27 cellular contexts compared by ENCODE assay signal in genomic region chr5:73834693-73835092, GRCh38.
DNase-seq lines count a peak whose midpoint lies in the region; ATAC-seq, FAIRE-seq and TF ChIP-seq lines count a peak whose summit lies in the region.
"Had no signal": no experiment of that assay in that cellular context is flagged by ENCODE, and none has a peak within 500 bp of the region (broad histone marks: within the 10 kb centered on the region; RNA-seq: fewer than 3 reads in every experiment).

No MANE protein-coding gene starts in this region.

- H3K4ac ChIP-seq in IMR-90 (ENCODE audit: low read depth, low read length) (no peak overlapping the region), trophoblast cell (ENCODE audit: low read depth, low read length) (no peak overlapping the region)

- H3K4me1 ChIP-seq in HepG2 (ENCODE audit: insufficient read depth, low read length): no peaks in the 10 kb centered on the region
- H3K4me1 ChIP-seq in right lobe of liver: peaks cover 0 to 4% (median 0%) of the 10 kb centered on the region in 4 donors
- no peaks in the 10 kb centered on the region for H3K4me1 ChIP-seq in IMR-90 (ENCODE audit: control insufficient read depth, insufficient read depth, low read length)
- H3K4me1 ChIP-seq in trophoblast cell (ENCODE audit: control insufficient read depth in 1 of 2, insufficient read depth in 2 of 2, low read length in 2 of 2): no peaks in the 10 kb centered on the region
- peaks cover 4% of the 10 kb centered on the region for H3K4me1 ChIP-seq in mucosa of descending colon (ENCODE audit: low read depth)
- H3K4me1 ChIP-seq: BLaER1 treated with 17β-estradiol and CSF1 and Interleukin-3, amounts not matched to agents 10 nM and 100 nM; Caco-2 had no signal

- H2BK5ac ChIP-seq in IMR-90 (ENCODE audit: low read depth, low read length, poor library complexity, severe bottlenecking) (no peak overlapping the region), trophoblast cell (ENCODE audit: low read depth, low read length, poor library complexity) (no peak overlapping the region)

- 94% methylated on average over 2 of the region's 2 CpGs for WGBS in HepG2 (ENCODE audit: low lambda C conversion rate)
- WGBS in right lobe of liver (ENCODE audit: insufficient coverage, low coverage, low lambda C conversion rate, missing lambda C conversion rate): 83% methylated on average over 1 of the region's 2 CpGs
- no CpG with 5 or more reads among the region's 2 CpGs for WGBS in IMR-90 (ENCODE audit: extremely low coverage in 2 of 2, insufficient read length in 1 of 2), 2 experiments
- no CpG with 5 or more reads among the region's 2 CpGs for WGBS in trophoblast cell (ENCODE audit: extremely low coverage, insufficient coverage, insufficient read length)

- DNase-seq in HepG2 (ENCODE audit: low spot score): no peak
- no peak for DNase-seq in right lobe of liver
- DNase-seq in IMR-90: no peak
- DNase-seq in amniotic epithelial cell (ENCODE audit: low read depth): peak; percentile 62
- peak; percentile 21 to 71 for DNase-seq in trophoblast cell
- DNase-seq in mucosa of descending colon: no peak
- no peak for DNase-seq in caudate nucleus (lab: John Stamatoyannopoulos, UW)
- no peak for DNase-seq in type B pancreatic cell (ENCODE audit: extremely low spot score, unreplicated experiment)
- DNase-seq: AML-193; Caco-2; CD4-positive, alpha-beta T cell; CD8-positive, alpha-beta T cell; DMS 273 treated with DMSO at 0.1 percent for 48 hours; DMS153; DMS53; DMS79; DND-41; EL; GDM1 had no signal

- H3K4me1 Mint-ChIP-seq in type B pancreatic cell (ENCODE audit: unreplicated experiment): peaks cover 3% of the 10 kb centered on the region
- H3K4me1 Mint-ChIP-seq: B cell had no signal

- H4K20me1 ChIP-seq in HepG2 (ENCODE audit: insufficient read depth, low read length): 0 out of 2 replicates have a peak, but pooled peaks cover 1% of the 10 kb centered on the region
- no peaks in the 10 kb centered on the region for H4K20me1 ChIP-seq in IMR-90 (ENCODE audit: insufficient read depth, low read length)
- H4K20me1 ChIP-seq: BLaER1 treated with 17β-estradiol and CSF1 and Interleukin-3, amounts not matched to agents 10 nM and 100 nM had no signal

- TF ChIP-seq RAD21 in HepG2 (CRISPR knock-in tag; IDR thresholded peaks at IDR 0.05) (no peak), IMR-90 (IDR thresholded peaks at IDR 0.05; ENCODE audit: low read length) (no peak)

- no TSS peak for BruUV-seq in HepG2 (replicated peaks; lab: Mats Ljungman, UMichigan)
- BruUV-seq in IMR-90 (replicated peaks; lab: Mats Ljungman, UMichigan): no TSS peak

- TF ChIP-seq POLR2A in HepG2 (IDR thresholded peaks at IDR 0.05; ENCODE audit: insufficient read depth in 1 of 2, low read depth in 2 of 2, low read length in 2 of 2): no peak
- TF ChIP-seq POLR2A in right lobe of liver (IDR thresholded peaks at IDR 0.05): no peak
- TF ChIP-seq POLR2A in IMR-90 (IDR thresholded peaks at IDR 0.05; ENCODE audit: low read depth, low read length): no peak

- CTCF ChIA-PET in HepG2 (lab: Yijun Ruan, JAX; ENCODE audit: low intra/inter-chr PET ratio, low total read pairs): no interaction called here
- CTCF ChIA-PET in IMR-90 (lab: Yijun Ruan, JAX): no interaction called here

- H3K36me3 ChIP-seq in HepG2 (replicated peaks in 1 of 2; ENCODE audit: control insufficient read depth in 1 of 2, insufficient read depth in 2 of 2, low read length in 2 of 2) (peaks cover 12 to 42% of the 10 kb centered on the region in 2 experiments), right lobe of liver (no peaks in the 10 kb centered on the region), IMR-90 (ENCODE audit: control insufficient read depth, insufficient read depth, low read length) (peaks cover 1% of the 10 kb centered on the region), trophoblast cell (ENCODE audit: control insufficient read depth in 1 of 2, insufficient read depth in 2 of 2, low read length in 2 of 2) (no peaks in the 10 kb centered on the region), mucosa of descending colon (ENCODE audit: low read depth) (no peaks in the 10 kb centered on the region)
- H3K36me3 ChIP-seq: BLaER1 treated with 17β-estradiol and CSF1 and Interleukin-3, amounts not matched to agents 10 nM and 100 nM had no signal

- H3K79me2 ChIP-seq in HepG2 (ENCODE audit: insufficient read depth, low read length) (peaks cover 55% of the 10 kb centered on the region), trophoblast cell (ENCODE audit: control insufficient read depth, insufficient read depth, low read length, poor library complexity) (no peaks in the 10 kb centered on the region)

- H3K18ac ChIP-seq in IMR-90 (ENCODE audit: low read depth, low read length) (no peak overlapping the region), trophoblast cell (ENCODE audit: low read length) (no peak overlapping the region)

- POLR2A ChIA-PET in HepG2 (lab: Yijun Ruan, JAX): no interaction called here
- POLR2A ChIA-PET in IMR-90 (lab: Charles Lee; ENCODE audit: unreplicated experiment): no interaction called here

- TF ChIP-seq EP300 in HepG2 (IDR thresholded peaks at IDR 0.05; ENCODE audit: low read depth in 2 of 2, low read length in 2 of 2) (no peak), HepG2 (CRISPR knock-in tag; IDR thresholded peaks at IDR 0.05; ENCODE audit: borderline replicate concordance) (no peak)

- no peaks in the 10 kb centered on the region for H3K27me3 Mint-ChIP-seq in type B pancreatic cell

- H3K4me3 Mint-ChIP-seq in type B pancreatic cell: no peak overlapping the region
- H3K4me3 Mint-ChIP-seq: B cell; CD4-positive, alpha-beta T cell; CD8-positive, alpha-beta T cell had no signal

- TF ChIP-seq CTCF in HepG2 (CRISPR knock-in tag; IDR thresholded peaks at IDR 0.05) (no peak), right lobe of liver (IDR thresholded peaks at IDR 0.05) (no peak), IMR-90 (conservative IDR thresholded peaks at IDR 0.05; ENCODE audit: low read depth, low read length) (no peak), mucosa of descending colon (IDR thresholded peaks at IDR 0.05) (no peak), type B pancreatic cell (conservative IDR thresholded peaks at IDR 0.05) (no peak)

- H3K9me3 Mint-ChIP-seq in type B pancreatic cell: peaks cover 3% of the 10 kb centered on the region
- H3K9me3 Mint-ChIP-seq: CD4-positive, alpha-beta T cell; CD8-positive, alpha-beta T cell had no signal

- H3K27ac Mint-ChIP-seq in type B pancreatic cell: no peak overlapping the region
- H3K27ac Mint-ChIP-seq: B cell; CD4-positive, alpha-beta T cell; CD8-positive, alpha-beta T cell had no signal

- no peak overlapping the region for H2AK5ac ChIP-seq in IMR-90 (ENCODE audit: low read depth, low read length)
- H2AK5ac ChIP-seq in trophoblast cell (ENCODE audit: low read length): no peak overlapping the region

- no peak overlapping the region for H4K5ac ChIP-seq in IMR-90 (ENCODE audit: low read depth, low read length)

- H4K8ac ChIP-seq in IMR-90 (ENCODE audit: low read depth in 2 of 2, low read length in 2 of 2) (no peak overlapping the region), trophoblast cell (ENCODE audit: low read depth, low read length) (no peak overlapping the region)

- in situ Hi-C loops in HepG2 (cut with HindIII; ENCODE audit: extremely low pct_ligation_motif_present, low pct_unique_long_range_greater_than_20kb): no loop called here
- in situ Hi-C loops in IMR-90 (cut with MboI; ENCODE audit: low sequenced_read_pairs): no loop called here

- no peak overlapping the region for H3K56ac ChIP-seq in IMR-90 (ENCODE audit: extremely low read depth, insufficient read depth, low read length)

- dilution Hi-C loops in IMR-90 (cut with HindIII; ENCODE audit: low sequenced_read_pairs, unreplicated experiment): no loop called here

- H3K4me2 ChIP-seq in HepG2 (ENCODE audit: low read depth, low read length) (no peak overlapping the region), IMR-90 (ENCODE audit: low read depth, low read length) (no peak overlapping the region), trophoblast cell (ENCODE audit: low read length) (no peak overlapping the region)
- H3K4me2 ChIP-seq: A549; BLaER1 treated with 17β-estradiol and CSF1 and Interleukin-3, amounts not matched to agents 10 nM and 100 nM had no signal

- peaks cover 8% of the 10 kb centered on the region in 2 experiments; a peak in 2 of 4 replicates for H3K79me1 ChIP-seq in IMR-90 (ENCODE audit: low read depth in 1 of 2, low read length in 2 of 2)
- no peaks in the 10 kb centered on the region for H3K79me1 ChIP-seq in trophoblast cell (ENCODE audit: low read length)

- H2BK120ac ChIP-seq in IMR-90 (ENCODE audit: low read depth, low read length): no peak overlapping the region
- no peak overlapping the region for H2BK120ac ChIP-seq in trophoblast cell (ENCODE audit: insufficient read depth, low read length, poor library complexity)

- H4K91ac ChIP-seq in IMR-90 (ENCODE audit: insufficient read depth, low read depth, low read length): no peak overlapping the region
- no peak overlapping the region for H4K91ac ChIP-seq in trophoblast cell (ENCODE audit: low read depth, low read length)

- FAIRE-seq in HepG2 (lab: Jason Lieb, UNC): no peak
- FAIRE-seq: A549, GM12878, GM12892, GM18507 had no signal

- H3K4me3 ChIP-seq in HepG2 (replicated peaks in 1 of 3; ENCODE audit: insufficient read depth in 1 of 3, low read depth in 2 of 3, low read length in 3 of 3) (no peak overlapping the region), right lobe of liver (no peak overlapping the region), IMR-90 (ENCODE audit: insufficient read depth, low read depth, low read length) (no peak overlapping the region), trophoblast cell (ENCODE audit: low read depth, low read length) (no peak overlapping the region), mucosa of descending colon (no peak overlapping the region)
- H3K4me3 ChIP-seq: A549; BLaER1 treated with 17β-estradiol and CSF1 and Interleukin-3, amounts not matched to agents 10 nM and 100 nM; GM12878 had no signal

- no peak overlapping the region for H2BK12ac ChIP-seq in trophoblast cell (ENCODE audit: low read length)

- no peak overlapping the region for H2AK9ac ChIP-seq in IMR-90 (replicated peaks; ENCODE audit: low read depth, low read length, poor library complexity)

- no peak overlapping the region for H2AFZ ChIP-seq in HepG2 (ENCODE audit: low read length)
- H2AFZ ChIP-seq in IMR-90 (replicated peaks; ENCODE audit: low read length, poor library complexity): no peak overlapping the region
- no peak overlapping the region for H2AFZ ChIP-seq in trophoblast cell (ENCODE audit: insufficient read depth, low read length, poor library complexity)

- H3K9ac ChIP-seq in HepG2 (ENCODE audit: insufficient read depth, low read depth, low read length) (no peak overlapping the region), IMR-90 (ENCODE audit: low read depth, low read length) (no peak overlapping the region), trophoblast cell (ENCODE audit: low read length) (no peak overlapping the region)
- H3K9ac ChIP-seq: BLaER1 treated with 17β-estradiol and CSF1 and Interleukin-3, amounts not matched to agents 10 nM and 100 nM had no signal

- no peak overlapping the region for H4K12ac ChIP-seq in trophoblast cell (ENCODE audit: low read depth, low read length)

- no peak overlapping the region for H2BK20ac ChIP-seq in IMR-90 (ENCODE audit: low read depth, low read length)

- H3K9me3 ChIP-seq in HepG2 (ENCODE audit: low read length) (no peaks in the 10 kb centered on the region), right lobe of liver (no peaks in the 10 kb centered on the region), IMR-90 (ENCODE audit: control insufficient read depth, insufficient read depth, low read length) (no peaks in the 10 kb centered on the region), trophoblast cell (ENCODE audit: insufficient read depth, low read depth, low read length) (no peaks in the 10 kb centered on the region), mucosa of descending colon (no peaks in the 10 kb centered on the region)
- H3K9me3 ChIP-seq: A549 had no signal

- H3K27ac ChIP-seq in HepG2 (ENCODE audit: extremely low read length, insufficient read depth, low read length) (no peak overlapping the region), right lobe of liver (no peak overlapping the region), IMR-90 (ENCODE audit: insufficient read depth, low read length) (no peak overlapping the region), trophoblast cell (ENCODE audit: low read depth, low read length) (no peak overlapping the region), caudate nucleus (ENCODE audit: low read depth, low read length) (no peak overlapping the region)
- H3K27ac ChIP-seq: 22Rv1; A549; BLaER1 treated with 17β-estradiol and CSF1 and Interleukin-3, amounts not matched to agents 10 nM and 100 nM; C4-2B had no signal

- H3K9me1 ChIP-seq in IMR-90 (ENCODE audit: insufficient read depth, low read length): no peaks in the 10 kb centered on the region

- H3K27me3 ChIP-seq in HepG2 (ENCODE audit: control insufficient read depth in 1 of 2, insufficient read depth in 2 of 2, low read length in 2 of 2) (no peaks in the 10 kb centered on the region), right lobe of liver (no peaks in the 10 kb centered on the region), IMR-90 (ENCODE audit: control insufficient read depth, insufficient read depth, low read length) (no peaks in the 10 kb centered on the region), trophoblast cell (ENCODE audit: insufficient read depth, low read length) (no peaks in the 10 kb centered on the region)
- H3K27me3 ChIP-seq: BLaER1 treated with 17β-estradiol and CSF1 and Interleukin-3, amounts not matched to agents 10 nM and 100 nM had no signal

- H3K14ac ChIP-seq in IMR-90 (replicated peaks; ENCODE audit: low read depth, low read length) (no peak overlapping the region), trophoblast cell (ENCODE audit: low read length) (no peak overlapping the region)

- intact Hi-C loops in HepG2 (cut with micrococcal nuclease; ENCODE audit: unreplicated experiment) (no loop called here), right lobe of liver (cut with DNase I) (no loop called here), IMR-90 (cut with micrococcal nuclease) (no loop called here), mucosa of descending colon (cut with DNase I, micrococcal nuclease) (no loop called here)

- H3K23ac ChIP-seq in IMR-90 (ENCODE audit: low read depth, low read length) (no peak overlapping the region), trophoblast cell (ENCODE audit: low read length) (no peak overlapping the region)

- ATAC-seq in HepG2: no peak
- ATAC-seq in right lobe of liver: no peak
- peak; percentile 40; the same call in 1 of the 2 replicates for ATAC-seq in IMR-90 (ENCODE audit: low read depth)
- ATAC-seq in mucosa of descending colon: no peak
- ATAC-seq: A549; CD8-positive, alpha-beta T cell; GM12878 had no signal

- no peak overlapping the region for H2BK15ac ChIP-seq in IMR-90 (ENCODE audit: low read depth, low read length)

- H3K36me3 Mint-ChIP-seq in type B pancreatic cell: peaks cover 16% of the 10 kb centered on the region
- H3K36me3 Mint-ChIP-seq: CD8-positive, alpha-beta T cell had no signal

Comparison
In these comparisons a context has a peak if more than half of its experiments do, and no peak if none do; other contexts are left out.
1. DNase-seq: peak in amniotic epithelial cell (single experiment) and trophoblast cell (2 of 2); none in HepG2 (single experiment), right lobe of liver (0 of 3), IMR-90 (single experiment), mucosa of descending colon (0 of 3), caudate nucleus (0 of 61) and type B pancreatic cell (single experiment).